In the genomic region with DNA sequence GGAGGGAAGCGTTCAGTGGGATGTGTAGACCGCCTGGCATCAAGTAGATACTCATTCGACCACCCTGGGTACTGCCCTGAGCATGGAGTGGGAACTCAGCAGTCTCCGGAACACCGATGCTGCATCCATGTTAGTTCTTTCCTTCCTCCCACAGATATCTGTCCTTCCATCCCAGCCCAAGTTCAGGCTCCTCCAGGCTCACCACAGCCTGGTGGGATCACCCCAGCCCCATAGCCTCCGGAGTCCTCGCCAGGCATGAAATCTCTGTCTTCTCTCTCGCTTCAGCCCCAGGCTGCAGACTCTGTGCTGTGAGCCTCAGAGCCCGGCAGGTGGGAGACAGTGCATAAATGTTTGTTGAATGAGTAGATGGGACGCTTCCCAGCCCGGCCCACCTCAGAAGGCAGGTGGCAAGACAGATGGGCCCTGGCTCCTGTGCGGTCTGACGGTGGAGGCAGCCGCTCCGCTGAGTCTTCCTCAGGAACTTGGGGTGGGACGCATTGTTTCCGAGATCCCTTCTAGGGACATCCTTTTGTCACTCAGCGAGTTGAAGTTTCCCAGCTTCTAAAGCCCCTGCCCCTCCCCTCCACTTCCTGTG, we compare ENCODE assay signal across 27 cellular contexts. TPM values are rescaled to one million over a fixed set of nuclear protein-coding genes. Genes with fewer than 3 reads are reported as not detected.
DNase-seq lines count a peak whose midpoint lies in the region; ATAC-seq, FAIRE-seq and TF ChIP-seq lines count a peak whose summit lies in the region.
"Had no signal": no experiment of that assay in that cellular context is flagged by ENCODE, and none has a peak within 500 bp of the region (broad histone marks: within the 10 kb centered on the region; RNA-seq: fewer than 3 reads in every experiment).

No MANE protein-coding gene starts in this region.

- TF ChIP-seq CTCF in DND-41 (IDR thresholded peaks at IDR 0.05; ENCODE audit: borderline replicate concordance, extremely low read depth, low read length, poor library complexity, severe bottlenecking) (no peak), brain (conservative IDR thresholded peaks at IDR 0.05) (no peak), kidney (IDR thresholded peaks at IDR 0.05; ENCODE audit: borderline replicate concordance, extremely low read depth, insufficient read depth) (no peak)

- H3K4me1 ChIP-seq in BLaER1: peaks cover 53% of the 10 kb centered on the region
- H3K4me1 ChIP-seq in DND-41 (ENCODE audit: insufficient read depth, low read length): no peaks in the 10 kb centered on the region
- H3K4me1 ChIP-seq in kidney (ENCODE audit: control insufficient read depth in 1 of 2, insufficient read depth in 1 of 2, low read depth in 1 of 2, low read length in 2 of 2): peaks cover 0 to 8% of the 10 kb centered on the region in 2 donors
- H3K4me1 ChIP-seq: colonic mucosa, left lung, prostate gland had no signal

- H4K20me1 ChIP-seq in BLaER1 (peaks cover 15% of the 10 kb centered on the region; the same call in 1 of the 2 replicates), DND-41 (ENCODE audit: insufficient read depth, low read length) (peaks cover 13% of the 10 kb centered on the region)

- H3K4me3 Mint-ChIP-seq in brain: no peak overlapping the region
- H3K4me3 Mint-ChIP-seq: activated CD8-positive, alpha-beta T cell treated with anti-CD3 and anti-CD28 coated beads for 36 hours; activated naive CD8-positive, alpha-beta T cell treated with anti-CD3 and anti-CD28 coated beads, Interleukin-2, amount 50 U/mL, for 24 hours; nephron progenitor cell; stimulated activated effector memory CD8-positive, alpha-beta T cell treated with anti-CD3 and anti-CD28 coated beads, Interleukin-12 subunit alpha, Interleukin-12 subunit beta, amount 100 ng/mL, for 72 hours had no signal

- H3K27me3 ChIP-seq in BLaER1: no peaks in the 10 kb centered on the region
- no peaks in the 10 kb centered on the region for H3K27me3 ChIP-seq in DND-41 (ENCODE audit: insufficient read depth, low read length, poor library complexity)
- H3K27me3 ChIP-seq: brain microvascular endothelial cell, colonic mucosa had no signal

- no peak for DNase-seq in DND-41
- peak; percentile 49 for DNase-seq in kidney
- no peak for DNase-seq in NCI-H226
- no peak for DNase-seq in stimulated activated naive CD4-positive, alpha-beta T cell (lab: John Stamatoyannopoulos, UW)
- DNase-seq in NCI-H345 (lab: John Stamatoyannopoulos, UW): no peak
- DNase-seq: activated CD4-positive, CD25-positive, alpha-beta regulatory T cell; activated CD8-positive, alpha-beta T cell treated with anti-CD3 and anti-CD28 coated beads for 36 hours; activated gamma-delta T cell; activated naive CD8-positive, alpha-beta T cell treated with anti-CD3 and anti-CD28 coated beads, Interleukin-2, amount 50 U/mL, for 24 hours; activated T-cell treated with anti-CD3 and anti-CD28 coated beads for 4 hours; brain microvascular endothelial cell; colonic mucosa; GF-D8; head of caudate nucleus; Kasumi-1; NCI-H1930; stimulated activated CD4-positive, alpha-beta T cell treated with anti-CD3 and anti-CD28 coated beads, Interleukin-1b, Interleukin-23, amount 100 ng/mL, for 48 hours had no signal

- peaks cover 0 to 18% (median 5%) of the 10 kb centered on the region in 5 experiments for H3K9me3 Mint-ChIP-seq in brain
- H3K9me3 Mint-ChIP-seq: stimulated activated effector memory CD8-positive, alpha-beta T cell treated with anti-CD3 and anti-CD28 coated beads, Interleukin-12 subunit alpha, Interleukin-12 subunit beta, amount 100 ng/mL, for 72 hours had no signal

- intact Hi-C loops in kidney (cut with DNase I): no loop called here

- peak overlapping the region in 4 of 5 experiments; percentile 31 to 89 (median 80) for H3K27ac Mint-ChIP-seq in brain
- H3K27ac Mint-ChIP-seq: activated CD8-positive, alpha-beta T cell treated with anti-CD3 and anti-CD28 coated beads for 36 hours; activated naive CD8-positive, alpha-beta T cell treated with anti-CD3 and anti-CD28 coated beads, Interleukin-2, amount 50 U/mL, for 24 hours; nephron progenitor cell; stimulated activated effector memory CD8-positive, alpha-beta T cell treated with anti-CD3 and anti-CD28 coated beads, Interleukin-12 subunit alpha, Interleukin-12 subunit beta, amount 100 ng/mL, for 72 hours had no signal

- H3K36me3 Mint-ChIP-seq in brain: peaks cover 60% of the 10 kb centered on the region
- H3K36me3 Mint-ChIP-seq: stimulated activated effector memory CD8-positive, alpha-beta T cell treated with anti-CD3 and anti-CD28 coated beads, Interleukin-12 subunit alpha, Interleukin-12 subunit beta, amount 100 ng/mL, for 72 hours had no signal

- H3K9me3 ChIP-seq in BLaER1 (peaks cover 19% of the 10 kb centered on the region), DND-41 (ENCODE audit: insufficient read depth, low read length, severe bottlenecking) (peaks cover 8% of the 10 kb centered on the region), kidney (ENCODE audit: control insufficient read depth in 1 of 2, low read length in 2 of 2) (peaks cover 0 to 7% of the 10 kb centered on the region in 2 donors)
- H3K9me3 ChIP-seq: colonic mucosa, prostate gland, suprapubic skin had no signal

- no peak overlapping the region for H3K27ac ChIP-seq in BLaER1
- no peak overlapping the region for H3K27ac ChIP-seq in DND-41 (ENCODE audit: low read length)
- H3K27ac ChIP-seq in kidney (ENCODE audit: low read depth in 2 of 2, low read length in 2 of 2): no peak overlapping the region
- H3K27ac ChIP-seq: brain microvascular endothelial cell, colonic mucosa, left lung, prostate gland, suprapubic skin had no signal

- FAIRE-seq in kidney (lab: Jason Lieb, UNC): no peak
- FAIRE-seq: endometrium, HTR-8/SVneo had no signal

- H3K36me3 ChIP-seq in BLaER1: peaks cover 26% of the 10 kb centered on the region
- H3K36me3 ChIP-seq in DND-41 (ENCODE audit: insufficient read depth, low read length): peaks cover 34% of the 10 kb centered on the region
- H3K36me3 ChIP-seq in kidney (ENCODE audit: control insufficient read depth in 1 of 2, insufficient read depth in 2 of 2, low read length in 2 of 2): no peaks in the 10 kb centered on the region
- H3K36me3 ChIP-seq: brain microvascular endothelial cell, colonic mucosa, left lung, prostate gland, suprapubic skin had no signal

- peaks cover 54% of the 10 kb centered on the region for H3K4me1 Mint-ChIP-seq in brain
- H3K4me1 Mint-ChIP-seq: activated naive CD8-positive, alpha-beta T cell treated with anti-CD3 and anti-CD28 coated beads, Interleukin-2, amount 50 U/mL, for 24 hours had no signal

- no peak overlapping the region for H2AFZ ChIP-seq in DND-41 (ENCODE audit: low read depth, low read length)

- no peaks in the 10 kb centered on the region for H3K79me2 ChIP-seq in DND-41 (ENCODE audit: insufficient read depth, low read length)

- H3K27me3 Mint-ChIP-seq in brain: peaks cover 2% of the 10 kb centered on the region
- H3K27me3 Mint-ChIP-seq: activated CD8-positive, alpha-beta T cell treated with anti-CD3 and anti-CD28 coated beads for 36 hours had no signal

- H3K4me3 ChIP-seq in BLaER1 (no peak overlapping the region), DND-41 (ENCODE audit: low read depth in 1 of 2, low read length in 2 of 2) (no peak overlapping the region), kidney (ENCODE audit: low read length in 2 of 2) (no peak overlapping the region)
- H3K4me3 ChIP-seq: colonic mucosa, left lung, prostate gland, suprapubic skin had no signal

- ATAC-seq in DND-41 (ENCODE audit: insufficient read depth, low read depth): 0 out of 3 replicates have a peak, but pooled peaks have one; percentile 8
- ATAC-seq in HG02798 (IDR thresholded peaks at IDR 0.05; ENCODE audit: poor library complexity, unreplicated experiment): no peak
- ATAC-seq: activated CD8-positive, alpha-beta T cell treated with anti-CD3 and anti-CD28 coated beads for 36 hours; activated naive CD8-positive, alpha-beta T cell treated with anti-CD3 and anti-CD28 coated beads, Interleukin-2, amount 50 U/mL, for 24 hours; left lung; stimulated activated effector memory CD8-positive, alpha-beta T cell treated with anti-CD3 and anti-CD28 coated beads, Interleukin-12 subunit alpha, Interleukin-12 subunit beta, amount 100 ng/mL, for 72 hours had no signal

- H3K4me2 ChIP-seq in BLaER1: peak overlapping the region; percentile 36
- no peak overlapping the region for H3K4me2 ChIP-seq in DND-41 (ENCODE audit: insufficient read depth, low read length)

- H3K9ac ChIP-seq in BLaER1 (no peak overlapping the region), DND-41 (ENCODE audit: low read depth, low read length) (no peak overlapping the region), kidney (ENCODE audit: low read length in 2 of 2) (no peak overlapping the region)

RNA-seq across cellular contexts. Expression of a gene that starts 42.9 kb away (rescaled TPM):
- polyA plus RNA-seq in brain (ENCODE audit: insufficient read depth, low read depth, low replicate concordance) (1.2 TPM), kidney (ENCODE audit: insufficient read depth, low read depth, low replicate concordance) (3.5 TPM)
- total RNA-seq in kidney: 3.8 TPM
